26 cellular contexts compared by ENCODE assay signal in genomic region chr2:58520903-58521302, GRCh38.
A peak's percentile ranks its signal among the peaks of the same experiment; 100 is the strongest.
DNase-seq lines count a peak whose midpoint lies in the region; ATAC-seq, FAIRE-seq and TF ChIP-seq lines count a peak whose summit lies in the region.
"Had no signal": no experiment of that assay in that cellular context is flagged by ENCODE, and none has a peak within 500 bp of the region (broad histone marks: within the 10 kb centered on the region; RNA-seq: fewer than 3 reads in every experiment).

No MANE protein-coding gene starts in this region.

- H3K9ac ChIP-seq in H1 (replicated peaks in 1 of 4; ENCODE audit: extremely low read depth in 1 of 4, low read depth in 3 of 4, low read length in 3 of 4): no peak overlapping the region
- H3K9ac ChIP-seq in neural cell (ENCODE audit: low read length): no peak overlapping the region
- H3K9ac ChIP-seq in colonic mucosa (ENCODE audit: low read depth in 2 of 2, low read length in 2 of 2): no peak overlapping the region
- H3K9ac ChIP-seq: BLaER1 had no signal

- H4K20me1 ChIP-seq in GM23338 (replicated peaks; ENCODE audit: insufficient read depth) (no peaks in the 10 kb centered on the region), H1 (replicated peaks in 1 of 2; ENCODE audit: control insufficient read depth in 1 of 2, insufficient read depth in 2 of 2, low read length in 2 of 2) (no peaks in the 10 kb centered on the region), neural cell (ENCODE audit: insufficient read depth) (no peaks in the 10 kb centered on the region)
- H4K20me1 ChIP-seq: BLaER1 had no signal

- H3K27ac ChIP-seq in A549 (no peak overlapping the region), GM23338 (ENCODE audit: low read depth) (no peak overlapping the region), H1 (ENCODE audit: low read depth, low read length) (no peak overlapping the region), neural cell (ENCODE audit: low read length) (no peak overlapping the region), colonic mucosa (no peak overlapping the region), coronary artery (no peak overlapping the region)
- H3K27ac ChIP-seq: 22Rv1, BLaER1 had no signal

- H3K27me3 Mint-ChIP-seq in GM23338 (ENCODE audit: insufficient read depth, low read depth, poor library complexity): no peaks in the 10 kb centered on the region
- H3K27me3 Mint-ChIP-seq: CD4-positive, alpha-beta memory T cell had no signal

- H2BK12ac ChIP-seq in H1 (ENCODE audit: low read depth, low read length): no peak overlapping the region

- H3K4me2 ChIP-seq in A549 (no peak overlapping the region), GM23338 (no peak overlapping the region), H1 (ENCODE audit: insufficient read depth in 1 of 2, low read depth in 2 of 2, low read length in 2 of 2) (no peak overlapping the region), neural cell (ENCODE audit: low read length) (no peak overlapping the region)
- H3K4me2 ChIP-seq: BLaER1 had no signal

- no peaks in the 10 kb centered on the region for H3K9me3 ChIP-seq in A549
- H3K9me3 ChIP-seq in H1 (ENCODE audit: insufficient read depth in 2 of 2, low read depth in 1 of 2, low read length in 1 of 2): no peaks in the 10 kb centered on the region
- H3K9me3 ChIP-seq in neural cell (ENCODE audit: low read length): no peaks in the 10 kb centered on the region
- no peaks in the 10 kb centered on the region for H3K9me3 ChIP-seq in colonic mucosa
- H3K9me3 ChIP-seq: BE2C, BLaER1 had no signal

- H3K18ac ChIP-seq in H1 (ENCODE audit: extremely low read depth, low read length): no peak overlapping the region

- FAIRE-seq in A549 (lab: Jason Lieb, UNC): peak; percentile 13
- FAIRE-seq in H1 (lab: Jason Lieb, UNC): no peak
- FAIRE-seq: GM12891, GM19239 had no signal

- H3F3A ChIP-seq in GM23338 (replicated peaks; ENCODE audit: low read depth): no peaks in the 10 kb centered on the region
- no peaks in the 10 kb centered on the region for H3F3A ChIP-seq in neural cell (ENCODE audit: insufficient read depth, low read length, poor library complexity, severe bottlenecking)

- DNase-seq in A549 (ENCODE audit: low read depth in 1 of 2, low spot score in 1 of 2) (no peak), GM23338 (ENCODE audit: low spot score) (no peak), H1 (ENCODE audit: low read depth in 1 of 2, low spot score in 2 of 2) (no peak), colonic mucosa (no peak), iPS-NIHi11 (ENCODE audit: low spot score) (no peak), coronary artery (ENCODE audit: low spot score) (no peak)
- DNase-seq: ACHN; BE2C; C1 segment of cervical spinal cord; CD4-positive, alpha-beta memory T cell; CD4-positive, CD25-positive, alpha-beta regulatory T cell; CD8-positive, alpha-beta memory T cell; COR-L47; DMS 273 treated with DMSO at 0.1 percent for 48 hours; DMS153; DMS53; DMS79; DND-41; EL; GF-D8 had no signal

- H3K27me3 ChIP-seq in GM23338 (ENCODE audit: insufficient read depth) (no peaks in the 10 kb centered on the region), H1 (replicated peaks in 1 of 4; ENCODE audit: control insufficient read depth in 3 of 4, extremely low read depth in 1 of 4, insufficient read depth in 3 of 4, low read length in 3 of 4) (no peaks in the 10 kb centered on the region), neural cell (ENCODE audit: insufficient read depth, low read depth, low read length) (no peaks in the 10 kb centered on the region), colonic mucosa (no peaks in the 10 kb centered on the region)
- H3K27me3 ChIP-seq: BE2C, BLaER1 had no signal

- H3K79me2 ChIP-seq in GM23338 (replicated peaks; ENCODE audit: insufficient read depth): no peaks in the 10 kb centered on the region
- H3K79me2 ChIP-seq in H1 (ENCODE audit: control insufficient read depth in 1 of 2, insufficient read depth in 2 of 2, low read length in 2 of 2): no peaks in the 10 kb centered on the region
- no peaks in the 10 kb centered on the region for H3K79me2 ChIP-seq in neural cell (replicated peaks; ENCODE audit: insufficient read depth, low read length)

- no peaks in the 10 kb centered on the region for H3K23me2 ChIP-seq in H1 (ENCODE audit: low read depth, low read length)

- H3K4me3 ChIP-seq in A549 (no peak overlapping the region), GM23338 (no peak overlapping the region), H1 (ENCODE audit: extremely low read depth in 1 of 4, insufficient read depth in 2 of 4, low read depth in 3 of 4, low read length in 4 of 4) (no peak overlapping the region), neural cell (ENCODE audit: low read length) (peak overlapping the region; percentile 7), colonic mucosa (no peak overlapping the region), coronary artery (no peak overlapping the region)
- H3K4me3 ChIP-seq: BLaER1 had no signal

- no peaks in the 10 kb centered on the region for H3K79me1 ChIP-seq in H1 (ENCODE audit: low read depth, low read length)

- no peak overlapping the region for H3K4ac ChIP-seq in H1 (replicated peaks; ENCODE audit: insufficient read length, low read depth, low read length)

- H3K23ac ChIP-seq in H1 (ENCODE audit: insufficient read length): no peak overlapping the region

- no peaks in the 10 kb centered on the region for H3K9me3 Mint-ChIP-seq in GM23338
- H3K9me3 Mint-ChIP-seq: CD14-positive monocyte; CD8-positive, alpha-beta memory T cell had no signal

- TF ChIP-seq EP300 in A549 (IDR thresholded peaks at IDR 0.05) (no peak), H1 (IDR thresholded peaks at IDR 0.05; ENCODE audit: borderline replicate concordance in 1 of 2, low read depth in 2 of 2, low read length in 2 of 2) (no peak), neural cell (conservative IDR thresholded peaks at IDR 0.05; ENCODE audit: poor library complexity, severe bottlenecking) (no peak)

- H3K56ac ChIP-seq in H1 (replicated peaks; ENCODE audit: insufficient read length, low read depth, low read length): no peak overlapping the region

- POLR2A ChIA-PET in A549 (lab: Yijun Ruan, JAX) (no interaction called here), H1 (lab: Charles Lee; ENCODE audit: partially characterized antibody) (no interaction called here)

- no peak overlapping the region for H2AFZ ChIP-seq in GM23338
- H2AFZ ChIP-seq in H1 (ENCODE audit: low read length): no peak overlapping the region
- H2AFZ ChIP-seq in neural cell (ENCODE audit: low read depth, low read length): no peak overlapping the region

- no peak for TF ChIP-seq CTCF in A549 (IDR thresholded peaks at IDR 0.05)
- no peak for TF ChIP-seq CTCF in GM23338 (conservative IDR thresholded peaks at IDR 0.05; ENCODE audit: low read depth in 2 of 2)
- TF ChIP-seq CTCF in H1 (IDR thresholded peaks at IDR 0.05; ENCODE audit: control extremely low read depth in 1 of 3, insufficient read depth in 1 of 3, low read depth in 1 of 3, low read length in 3 of 3): no peak
- TF ChIP-seq CTCF in neural cell (IDR thresholded peaks at IDR 0.05; ENCODE audit: poor library complexity, severe bottlenecking): no peak
- no peak for TF ChIP-seq CTCF in colonic mucosa (IDR thresholded peaks at IDR 0.05)
- no peak for TF ChIP-seq CTCF in coronary artery (IDR thresholded peaks at IDR 0.05)

- 0 out of 2 replicates have a peak overlapping the region, but pooled peaks have one; percentile 33 for H2BK15ac ChIP-seq in H1 (ENCODE audit: low read length)

- H3K36me3 ChIP-seq in GM23338 (ENCODE audit: insufficient read depth) (no peaks in the 10 kb centered on the region), H1 (ENCODE audit: control insufficient read depth in 2 of 4, insufficient read depth in 4 of 4, low read length in 3 of 4) (no peaks in the 10 kb centered on the region), neural cell (ENCODE audit: insufficient read depth, low read length) (no peaks in the 10 kb centered on the region), colonic mucosa (no peaks in the 10 kb centered on the region)
- H3K36me3 ChIP-seq: BE2C, BLaER1 had no signal

- peaks cover 7% of the 10 kb centered on the region; the same call in 1 of the 3 replicates for H3K4me1 ChIP-seq in A549
- peaks cover 27% of the 10 kb centered on the region for H3K4me1 ChIP-seq in GM23338 (ENCODE audit: insufficient read depth)
- H3K4me1 ChIP-seq in H1 (replicated peaks in 1 of 4; ENCODE audit: control insufficient read depth in 3 of 4, insufficient read depth in 4 of 4, low read length in 3 of 4): peaks cover 0 to 5% (median 2%) of the 10 kb centered on the region in 4 experiments; a peak in 3 of 7 replicates
- no peaks in the 10 kb centered on the region for H3K4me1 ChIP-seq in colonic mucosa
- H3K4me1 ChIP-seq: BE2C, BLaER1 had no signal

- H3K14ac ChIP-seq in H1 (ENCODE audit: insufficient read length): no peak overlapping the region

- H2AK5ac ChIP-seq in H1 (ENCODE audit: low read depth, low read length): no peak overlapping the region

- no peak overlapping the region for H4K5ac ChIP-seq in H1 (ENCODE audit: insufficient read length, low read depth, low read length)

- WGBS in A549 (ENCODE audit: missing lambda C conversion rate): 64% methylated on average over 3 of the region's 3 CpGs
- WGBS in H1 (ENCODE audit: extremely low coverage in 1 of 2, insufficient coverage in 1 of 2, insufficient read length in 1 of 2, insufficient replicate concordance in 2 of 2, low coverage in 1 of 2, low lambda C conversion rate in 2 of 2, missing lambda C conversion rate in 1 of 2), 2 experiments: 91% methylated on average over 3 of the region's 3 CpGs; no CpG with 5 or more reads in 1 of the 2 experiments

- peak overlapping the region; percentile 21; the same call in 1 of the 2 replicates for H3K27ac Mint-ChIP-seq in GM23338
- H3K27ac Mint-ChIP-seq: CD14-positive monocyte; CD4-positive, alpha-beta memory T cell; CD4-positive, CD25-positive, alpha-beta regulatory T cell; CD8-positive, alpha-beta memory T cell had no signal

- CTCF ChIA-PET in A549 (lab: Yijun Ruan, JAX) (interaction anchor here (0.7 to 1.2 kb wide), 3 partner anchors 9 to 848 kb away, joined by 3 read pairs; no protein-coding TSS in a partner anchor), H1 (lab: Charles Lee; ENCODE audit: partially characterized antibody) (no interaction called here)

- no peak overlapping the region for H4K91ac ChIP-seq in H1 (replicated peaks; ENCODE audit: insufficient read length, low read length)

- TF ChIP-seq RAD21 in A549 (conservative IDR thresholded peaks at IDR 0.05 in 1 of 2, IDR thresholded peaks at IDR 0.05 in 1 of 2): no peak
- TF ChIP-seq RAD21 in H1 (IDR thresholded peaks at IDR 0.05 in 1 of 2, conservative IDR thresholded peaks at IDR 0.05 in 1 of 2; ENCODE audit: low read depth in 2 of 2, low read length in 2 of 2): no peak
- TF ChIP-seq RAD21 in neural cell (conservative IDR thresholded peaks at IDR 0.05): no peak

- H2BK120ac ChIP-seq in H1 (replicated peaks; ENCODE audit: low read depth, low read length): no peak overlapping the region

- no peak overlapping the region for H2BK5ac ChIP-seq in H1 (ENCODE audit: low read depth, low read length)

- peaks cover 33% of the 10 kb centered on the region for H3K4me1 Mint-ChIP-seq in GM23338
- H3K4me1 Mint-ChIP-seq: CD14-positive monocyte; CD4-positive, alpha-beta memory T cell; CD4-positive, CD25-positive, alpha-beta regulatory T cell; CD8-positive, alpha-beta memory T cell had no signal

- no peak overlapping the region; the same call in 1 of the 2 replicates for H2BK20ac ChIP-seq in H1 (ENCODE audit: low read length)

- H3K9me2 ChIP-seq in GM23338 (ENCODE audit: insufficient read depth) (no peaks in the 10 kb centered on the region), neural cell (ENCODE audit: insufficient read depth, low read length) (no peaks in the 10 kb centered on the region)

- H3K36me3 Mint-ChIP-seq in GM23338 (ENCODE audit: low read depth): no peaks in the 10 kb centered on the region
- H3K36me3 Mint-ChIP-seq: CD14-positive monocyte; CD4-positive, alpha-beta memory T cell; CD4-positive, CD25-positive, alpha-beta regulatory T cell; CD8-positive, alpha-beta memory T cell had no signal

- H3K4me3 Mint-ChIP-seq in GM23338: no peak overlapping the region
- H3K4me3 Mint-ChIP-seq: CD14-positive monocyte; CD4-positive, alpha-beta memory T cell; CD4-positive, CD25-positive, alpha-beta regulatory T cell; CD8-positive, alpha-beta memory T cell had no signal

- TF ChIP-seq POLR2A in A549 (IDR thresholded peaks at IDR 0.05; ENCODE audit: low read length) (no peak), H1 (IDR thresholded peaks at IDR 0.05; ENCODE audit: control extremely low read depth in 1 of 2, low read depth in 2 of 2, low read length in 2 of 2) (no peak)

- no peak for ATAC-seq in A549
- ATAC-seq in GM23338: no peak

- no peak overlapping the region for H4K8ac ChIP-seq in H1 (ENCODE audit: extremely low read depth, insufficient read depth, low read length)

- intact Hi-C loops in colonic mucosa (cut with DNase I): no loop called here

Comparison
In these comparisons a context has a peak if more than half of its experiments do, and no peak if none do; other contexts are left out.
1. Of the 18 proteins assayed by ChIP-seq in both H1 and A549: peak only in H1: KDM1A; only in A549: none; in both: none; in neither: 17.